ENCODE assay signal across 11 cellular contexts in genomic region chr1:241408170-241408569, GRCh38. TPM values are rescaled to one million over a fixed set of nuclear protein-coding genes. Genes with fewer than 3 reads are reported as not detected.
DNase-seq lines count a peak whose midpoint lies in the region; ATAC-seq and TF ChIP-seq lines count a peak whose summit lies in the region.
"Had no signal": no experiment of that assay in that cellular context is flagged by ENCODE, and none has a peak within 500 bp of the region (broad histone marks: within the 10 kb centered on the region; RNA-seq: fewer than 3 reads in every experiment).

No MANE protein-coding gene starts in this region.

- ATAC-seq in memory B cell (ENCODE audit: low read depth), result peak; percentile 26
- ATAC-seq in HG03342 (IDR thresholded peaks at IDR 0.05; ENCODE audit: unreplicated experiment), result no peak
- ATAC-seq in aorta (ENCODE audit: low FRiP score), result no peak
- no peak for ATAC-seq in GM21515 (IDR thresholded peaks at IDR 0.05; ENCODE audit: unreplicated experiment)
- ATAC-seq: pancreas had no signal

- H3K27ac Mint-ChIP-seq in memory B cell, result no peak overlapping the region

- H3K4me1 ChIP-seq in aorta (ENCODE audit: control insufficient read depth in 1 of 2, insufficient read depth in 2 of 2, low read length in 2 of 2), result peaks cover 0 to 2% of the 10 kb centered on the region in 2 donors
- H3K4me1 ChIP-seq in stomach, result peaks cover 0 to 13% (median 0%) of the 10 kb centered on the region in 4 donors
- H3K4me1 ChIP-seq: pancreas had no signal

- H3K36me3 Mint-ChIP-seq in memory B cell, result no peaks in the 10 kb centered on the region

- H3K9me3 Mint-ChIP-seq in memory B cell, result peaks cover 2% of the 10 kb centered on the region

- H3K36me3 ChIP-seq in aorta (ENCODE audit: control insufficient read depth in 1 of 2, insufficient read depth in 2 of 2, low read length in 1 of 2) (no peaks in the 10 kb centered on the region), stomach (no peaks in the 10 kb centered on the region)
- H3K36me3 ChIP-seq: pancreas had no signal

- H3K27ac ChIP-seq in aorta (ENCODE audit: low read depth in 1 of 2, low read length in 2 of 2), result no peak overlapping the region
- H3K27ac ChIP-seq in stomach, result no peak overlapping the region
- H3K27ac ChIP-seq: pancreas had no signal

- TF ChIP-seq CTCF in astrocyte of the spinal cord (IDR thresholded peaks at IDR 0.05; ENCODE audit: low read depth, low read length) (peak; percentile 31), stomach (IDR thresholded peaks at IDR 0.05) (no peak)

- H3K4me1 Mint-ChIP-seq in memory B cell, result no peaks in the 10 kb centered on the region

- H3K9me3 ChIP-seq in aorta (ENCODE audit: control insufficient read depth, low read length) (peaks cover 2% of the 10 kb centered on the region), stomach (no peaks in the 10 kb centered on the region)
- H3K9me3 ChIP-seq: pancreas had no signal

- DNase-seq in Daoy (ENCODE audit: low read depth) (peak; percentile 42), NCI-H1092 treated with DMSO at 0.1 percent for 48 hours (lab: John Stamatoyannopoulos, UW) (peak; percentile 69), astrocyte of the spinal cord (ENCODE audit: low read depth, low spot score) (peak; percentile 27), memory B cell (ENCODE audit: low spot score in 2 of 2) (no peak), aorta (no peak), stomach (no peak)
- DNase-seq: GF-D8, pancreas, T1000 had no signal

- no peak for TF ChIP-seq POLR2A in stomach (IDR thresholded peaks at IDR 0.05)

- no peak for TF ChIP-seq EP300 in stomach (IDR thresholded peaks at IDR 0.05)

- intact Hi-C loops in aorta (cut with DNase I), result no loop called here
- intact Hi-C loops in stomach (cut with DNase I; ENCODE audit: low total_unique reads), result no loop called here

- H3K27me3 ChIP-seq in aorta (ENCODE audit: control insufficient read depth in 1 of 2, insufficient read depth in 2 of 2, low read length in 1 of 2) (no peaks in the 10 kb centered on the region), stomach (no peaks in the 10 kb centered on the region)
- H3K27me3 ChIP-seq: pancreas had no signal

- in situ Hi-C loops in astrocyte of the spinal cord (cut with HindIII; ENCODE audit: low sequenced_read_pairs), result no loop called here

- 49 to 51% methylated on average over 3 of the region's 3 CpGs for WGBS in aorta, 2 donors
- 36 to 47% (median 41%) methylated on average over 3 of the region's 3 CpGs for WGBS in stomach, 5 donors

- H3K4me3 ChIP-seq in astrocyte of the spinal cord (ENCODE audit: low read depth, low read length) (no peak overlapping the region), aorta (ENCODE audit: low read length in 2 of 2) (no peak overlapping the region), stomach (no peak overlapping the region)
- H3K4me3 ChIP-seq: pancreas had no signal

- H3K4me3 Mint-ChIP-seq in memory B cell, result no peak overlapping the region

- peaks cover 8% of the 10 kb centered on the region for H3K27me3 Mint-ChIP-seq in memory B cell

RNA-seq across cellular contexts. Expression of gene RGS7, which starts 51.2 kb away (rescaled TPM):
- 0.27 and 0.74 TPM in 2 replicates for total RNA-seq in Daoy (2014; rRNA removed; shearing (Covaris generic))
- not detected for total RNA-seq in aorta
- not detected for polyA plus RNA-seq in aorta
- 1 to 10 TPM in 3 of 5 donors, not detected in 2; 1.8 to 2.9 (median 2.2) TPM for total RNA-seq in stomach
- polyA plus RNA-seq in stomach, result 1 to 10 TPM in 1 of 3 donors, under 1 TPM in 2; 0.23 to 2.0 (median 0.68) TPM

Comparison
In these comparisons a context has a peak if more than half of its experiments do, and no peak if none do; other contexts are left out.
1. DNase-seq: peak in Daoy (single experiment), NCI-H1092 treated with DMSO at 0.1 percent for 48 hours (single experiment) and astrocyte of the spinal cord (single experiment); none in memory B cell (0 of 2), aorta (0 of 2) and stomach (single experiment).